Comparison of ENCODE assay signal across 8 cellular contexts in the genomic region with DNA sequence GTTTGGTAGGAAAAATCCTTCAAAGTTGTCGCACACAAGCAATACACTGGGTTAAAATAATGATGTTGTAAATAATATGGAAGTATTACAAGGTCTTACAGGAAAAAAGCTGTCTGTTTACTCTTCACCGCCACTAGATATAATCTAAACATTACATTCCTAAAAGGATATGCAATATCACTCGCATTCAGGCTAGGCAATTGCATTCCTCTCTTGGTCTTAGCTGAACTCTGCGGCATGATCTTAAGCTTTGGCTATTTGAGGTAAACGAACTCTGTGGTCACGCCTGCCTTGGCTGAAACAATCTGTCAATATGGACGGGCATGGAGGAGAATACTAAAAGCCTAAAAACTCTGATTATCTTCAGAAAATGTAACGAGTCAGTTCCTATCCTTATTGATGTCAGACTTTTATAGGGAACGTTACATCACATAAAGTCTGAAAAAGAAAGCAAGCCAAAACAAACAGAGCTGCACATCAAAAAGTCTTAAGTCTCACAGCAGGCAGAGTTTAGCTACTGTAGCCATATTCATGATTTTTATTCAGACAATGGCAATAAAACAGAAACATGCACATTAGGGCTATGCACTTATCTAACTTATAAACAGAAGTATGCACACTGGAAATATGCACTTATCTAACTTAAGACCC. TPM values are rescaled to one million over a fixed set of nuclear protein-coding genes. Genes with fewer than 3 reads are reported as not detected.
A peak's percentile ranks its signal among the peaks of the same experiment; 100 is the strongest.
DNase-seq lines count a peak whose midpoint lies in the region; ATAC-seq lines count a peak whose summit lies in the region.

No MANE protein-coding gene starts in this region.

- H3K9me3 ChIP-seq in SJSA1 (replicated peaks) = no peaks in the 10 kb centered on the region

- peak; percentile 99 for DNase-seq in H4 (ENCODE audit: low spot score)
- peak; percentile 86 to 92 for DNase-seq in SJSA1 (ENCODE audit: low read depth in 1 of 2, low spot score in 2 of 2)
- DNase-seq in left ventricle myocardium superior = no peak
- peak; percentile 83 for DNase-seq in skeletal muscle cell (ENCODE audit: low read depth)
- DNase-seq in stimulated activated naive CD4-positive, alpha-beta T cell treated with Interleukin-2 at 50 U/mL for 16 hours (lab: John Stamatoyannopoulos, UW) = no peak
- no peak for DNase-seq in RPMI8226
- no peak for DNase-seq in SKM-1 (lab: John Stamatoyannopoulos, UW; ENCODE audit: unreplicated experiment)

- peaks cover 17% of the 10 kb centered on the region for H3K4me1 ChIP-seq in SJSA1 (replicated peaks)

- intact Hi-C loops in left ventricle myocardium superior (cut with micrococcal nuclease) = loop anchor here (10.0 kb wide), 1 partner anchor 230 kb away; no protein-coding TSS in a partner anchor

- no peaks in the 10 kb centered on the region for H3K36me3 ChIP-seq in SJSA1

- peak overlapping the region; percentile 70 for H3K27ac ChIP-seq in SJSA1

- H3K27me3 ChIP-seq in SJSA1 (replicated peaks) = no peaks in the 10 kb centered on the region

- peak; percentile 45 for ATAC-seq in left ventricle myocardium superior
- no peak for ATAC-seq in GM18502 (IDR thresholded peaks at IDR 0.05; ENCODE audit: poor library complexity, unreplicated experiment)

- H3K4me3 ChIP-seq in SJSA1 (peak overlapping the region; percentile 3; the same call in 1 of the 2 replicates), skeletal muscle cell (ENCODE audit: low read depth, low read length) (no peak overlapping the region)

RNA-seq across cellular contexts. Expression of a gene that starts 30.8 kb away (rescaled TPM):
- total RNA-seq in H4 (2014; rRNA removed; shearing (Covaris generic)) = 0.31 and 0.88 TPM in 2 replicates
- total RNA-seq in SJSA1 (2014; rRNA removed; shearing (Covaris generic)) = 2.4 and 4.1 TPM in 2 replicates
- total RNA-seq in left ventricle myocardium superior = 156 TPM

Comparison
In these comparisons a context has a peak if more than half of its experiments do, and no peak if none do; other contexts are left out.
1. DNase-seq: peak in H4 (single experiment), SJSA1 (2 of 2) and skeletal muscle cell (single experiment); none in left ventricle myocardium superior (single experiment), stimulated activated naive CD4-positive, alpha-beta T cell treated with Interleukin-2 at 50 U/mL for 16 hours (single experiment), RPMI8226 (single experiment) and SKM-1 (single experiment).
2. RNA of a gene that starts 30.8 kb away (total RNA-seq): 156 TPM in left ventricle myocardium superior (single experiment); 2.4 to 4.1 TPM in SJSA1 and 0.31 to 0.88 TPM in H4; every median in the first group is over 10 times any median in the second.